In the genomic region with DNA sequence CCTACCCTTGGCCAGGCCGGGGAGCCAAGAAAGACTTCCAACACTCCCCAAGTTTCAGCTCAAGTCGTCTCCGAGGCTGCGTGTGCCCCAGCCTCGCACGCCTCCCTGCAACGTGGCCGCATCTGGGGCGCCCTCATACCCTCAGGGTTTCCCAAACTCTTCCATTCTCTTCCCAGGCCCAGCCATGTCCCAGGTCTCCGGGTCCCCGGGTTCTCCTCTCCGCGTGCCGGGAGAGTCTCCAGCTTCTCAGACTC, we compare ENCODE assay signal across 8 cellular contexts. TPM values are rescaled to one million over a fixed set of nuclear protein-coding genes. Genes with fewer than 3 reads are reported as not detected.
A peak's percentile ranks its signal among the peaks of the same experiment; 100 is the strongest.
DNase-seq lines count a peak whose midpoint lies in the region; ATAC-seq and TF ChIP-seq lines count a peak whose summit lies in the region.

No MANE protein-coding gene starts in this region.

- no peak for TF ChIP-seq EP300 in esophagus muscularis mucosa (IDR thresholded peaks at IDR 0.05)

- no peaks in the 10 kb centered on the region for H3F3A ChIP-seq in GM23338 (replicated peaks; ENCODE audit: low read depth)

- H3K4me2 ChIP-seq in GM23338 = peak overlapping the region; percentile 96

- peak overlapping the region; percentile 74 for H3K9ac ChIP-seq in NT2/D1 (ENCODE audit: insufficient read length, low read depth)
- no peak overlapping the region for H3K9ac ChIP-seq in rectal smooth muscle tissue (ENCODE audit: low read length)

- H3K4me1 Mint-ChIP-seq in GM23338 = peaks cover 23% of the 10 kb centered on the region; the same call in 2 of the 3 replicates

- no peaks in the 10 kb centered on the region for H3K9me2 ChIP-seq in GM23338 (ENCODE audit: insufficient read depth)

- peaks cover 2% of the 10 kb centered on the region for H3K27me3 Mint-ChIP-seq in GM23338 (ENCODE audit: insufficient read depth, low read depth, poor library complexity)

- H3K9me3 Mint-ChIP-seq in GM23338 = no peaks in the 10 kb centered on the region

- peak overlapping the region; percentile 78; the same call in 1 of the 2 replicates for H2AFZ ChIP-seq in GM23338

- H3K9me3 ChIP-seq in NT2/D1 (ENCODE audit: insufficient read depth, low read length) = no peaks in the 10 kb centered on the region
- H3K9me3 ChIP-seq in esophagus muscularis mucosa = no peaks in the 10 kb centered on the region

- H3K79me2 ChIP-seq in GM23338 (replicated peaks; ENCODE audit: insufficient read depth) = peaks cover 38% of the 10 kb centered on the region

- 0 out of 2 replicates have a peak, but pooled peaks cover 4% of the 10 kb centered on the region for H3K27me3 ChIP-seq in GM23338 (ENCODE audit: insufficient read depth)
- no peaks in the 10 kb centered on the region for H3K27me3 ChIP-seq in NT2/D1 (ENCODE audit: insufficient read depth, insufficient read length)
- H3K27me3 ChIP-seq in esophagus muscularis mucosa = no peaks in the 10 kb centered on the region
- peaks cover 6% of the 10 kb centered on the region for H3K27me3 ChIP-seq in rectal smooth muscle tissue (ENCODE audit: control insufficient read depth, insufficient read depth, low read length)

- 0 out of 2 replicates have a peak, but pooled peaks cover 4% of the 10 kb centered on the region for H4K20me1 ChIP-seq in GM23338 (replicated peaks; ENCODE audit: insufficient read depth)

- no peak for TF ChIP-seq POLR2A in esophagus muscularis mucosa (IDR thresholded peaks at IDR 0.05; ENCODE audit: low read depth)

- intact Hi-C loops in esophagus muscularis mucosa (cut with DNase I) = no loop called here

- H3K4me3 Mint-ChIP-seq in GM23338 = peak overlapping the region; percentile 91

- peak overlapping the region; percentile 72 for H3K4me3 ChIP-seq in GM23338
- peak overlapping the region; percentile 54 for H3K4me3 ChIP-seq in NT2/D1 (ENCODE audit: insufficient read length, low read depth)
- peak overlapping the region; percentile 64 to 73 (median 65) for H3K4me3 ChIP-seq in esophagus muscularis mucosa
- peak overlapping the region; percentile 76 for H3K4me3 ChIP-seq in rectal smooth muscle tissue (ENCODE audit: low read length)

- ATAC-seq in GM18511 (IDR thresholded peaks at IDR 0.05; ENCODE audit: unreplicated experiment) (peak; percentile 26), GM23338 (peak; percentile 40)

- 49% methylated on average over 10 of the region's 14 CpGs for WGBS in esophagus muscularis mucosa

- peak overlapping the region; percentile 90 for H3K27ac Mint-ChIP-seq in GM23338

- H3K36me3 ChIP-seq in GM23338 (ENCODE audit: insufficient read depth) (no peaks in the 10 kb centered on the region), NT2/D1 (ENCODE audit: insufficient read depth, insufficient read length, low read length) (no peaks in the 10 kb centered on the region), esophagus muscularis mucosa (no peaks in the 10 kb centered on the region), rectal smooth muscle tissue (ENCODE audit: control insufficient read depth, insufficient read depth, low read length) (no peaks in the 10 kb centered on the region)

- no peak for TF ChIP-seq CTCF in GM23338 (conservative IDR thresholded peaks at IDR 0.05; ENCODE audit: low read depth in 2 of 2)
- no peak for TF ChIP-seq CTCF in esophagus muscularis mucosa (IDR thresholded peaks at IDR 0.05)

- DNase-seq in GM23338 (ENCODE audit: low spot score) = no peak
- DNase-seq in NT2/D1 (ENCODE audit: low read depth, low spot score) = no peak
- no peak for DNase-seq in esophagus muscularis mucosa (ENCODE audit: extremely low spot score)
- DNase-seq in SHP77 treated with DMSO at 0.1 percent for 48 hours (lab: John Stamatoyannopoulos, UW) = no peak
- no peak for DNase-seq in NCI-H2196 treated with DMSO at 0.1 percent for 48 hours (lab: John Stamatoyannopoulos, UW; ENCODE audit: unreplicated experiment)
- DNase-seq in stimulated activated CD4-positive, alpha-beta T cell treated with anti-CD3 and anti-CD28 coated beads, Interleukin-12 subunit alpha, Interleukin-12 subunit beta, amount 100 ng/mL, for 4 hours = no peak

- H3K27ac ChIP-seq in GM23338 (ENCODE audit: low read depth) = peak overlapping the region; percentile 74; the same call in 1 of the 2 replicates
- peak overlapping the region in 2 of 4 donors; percentile 71 to 74 for H3K27ac ChIP-seq in esophagus muscularis mucosa (replicated peaks in 1 of 4)
- H3K27ac ChIP-seq in rectal smooth muscle tissue (ENCODE audit: low read depth, low read length) = no peak overlapping the region

- peaks cover 7% of the 10 kb centered on the region for H3K4me1 ChIP-seq in GM23338 (ENCODE audit: insufficient read depth)
- no peaks in the 10 kb centered on the region for H3K4me1 ChIP-seq in NT2/D1 (ENCODE audit: insufficient read depth, insufficient read length)
- peaks cover 7 to 17% (median 12%) of the 10 kb centered on the region in 4 donors for H3K4me1 ChIP-seq in esophagus muscularis mucosa
- H3K4me1 ChIP-seq in rectal smooth muscle tissue (ENCODE audit: control insufficient read depth, insufficient read depth, low read length) = no peaks in the 10 kb centered on the region

- H3K36me3 Mint-ChIP-seq in GM23338 (ENCODE audit: low read depth) = no peaks in the 10 kb centered on the region

TF ChIP-seq in GM23338, 12 proteins besides CTCF, POLR2A, EP300 and RAD21:
- TF ChIP-seq CREB1 (CRISPR knock-in tag; IDR thresholded peaks at IDR 0.05; ENCODE audit: low read depth) = no peak
- TF ChIP-seq, protein P1, sequence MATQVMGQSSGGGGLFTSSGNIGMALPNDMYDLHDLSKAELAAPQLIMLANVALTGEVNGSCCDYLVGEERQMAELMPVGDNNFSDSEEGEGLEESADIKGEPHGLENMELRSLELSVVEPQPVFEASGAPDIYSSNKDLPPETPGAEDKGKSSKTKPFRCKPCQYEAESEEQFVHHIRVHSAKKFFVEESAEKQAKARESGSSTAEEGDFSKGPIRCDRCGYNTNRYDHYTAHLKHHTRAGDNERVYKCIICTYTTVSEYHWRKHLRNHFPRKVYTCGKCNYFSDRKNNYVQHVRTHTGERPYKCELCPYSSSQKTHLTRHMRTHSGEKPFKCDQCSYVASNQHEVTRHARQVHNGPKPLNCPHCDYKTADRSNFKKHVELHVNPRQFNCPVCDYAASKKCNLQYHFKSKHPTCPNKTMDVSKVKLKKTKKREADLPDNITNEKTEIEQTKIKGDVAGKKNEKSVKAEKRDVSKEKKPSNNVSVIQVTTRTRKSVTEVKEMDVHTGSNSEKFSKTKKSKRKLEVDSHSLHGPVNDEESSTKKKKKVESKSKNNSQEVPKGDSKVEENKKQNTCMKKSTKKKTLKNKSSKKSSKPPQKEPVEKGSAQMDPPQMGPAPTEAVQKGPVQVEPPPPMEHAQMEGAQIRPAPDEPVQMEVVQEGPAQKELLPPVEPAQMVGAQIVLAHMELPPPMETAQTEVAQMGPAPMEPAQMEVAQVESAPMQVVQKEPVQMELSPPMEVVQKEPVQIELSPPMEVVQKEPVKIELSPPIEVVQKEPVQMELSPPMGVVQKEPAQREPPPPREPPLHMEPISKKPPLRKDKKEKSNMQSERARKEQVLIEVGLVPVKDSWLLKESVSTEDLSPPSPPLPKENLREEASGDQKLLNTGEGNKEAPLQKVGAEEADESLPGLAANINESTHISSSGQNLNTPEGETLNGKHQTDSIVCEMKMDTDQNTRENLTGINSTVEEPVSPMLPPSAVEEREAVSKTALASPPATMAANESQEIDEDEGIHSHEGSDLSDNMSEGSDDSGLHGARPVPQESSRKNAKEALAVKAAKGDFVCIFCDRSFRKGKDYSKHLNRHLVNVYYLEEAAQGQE (IDR thresholded peaks at IDR 0.05; ENCODE audit: unreplicated experiment) = no peak
- TF ChIP-seq POLR2AphosphoS5 (IDR thresholded peaks at IDR 0.05; ENCODE audit: low read depth) = no peak
- TF ChIP-seq EZH2phosphoT487 (IDR thresholded peaks at IDR 0.05; ENCODE audit: unreplicated experiment) = no peak
- no peak for TF ChIP-seq NANOG (IDR thresholded peaks at IDR 0.05; ENCODE audit: borderline replicate concordance)
- TF ChIP-seq STAT1 (IDR thresholded peaks at IDR 0.05; ENCODE audit: unreplicated experiment) = no peak
- TF ChIP-seq, protein P2, sequence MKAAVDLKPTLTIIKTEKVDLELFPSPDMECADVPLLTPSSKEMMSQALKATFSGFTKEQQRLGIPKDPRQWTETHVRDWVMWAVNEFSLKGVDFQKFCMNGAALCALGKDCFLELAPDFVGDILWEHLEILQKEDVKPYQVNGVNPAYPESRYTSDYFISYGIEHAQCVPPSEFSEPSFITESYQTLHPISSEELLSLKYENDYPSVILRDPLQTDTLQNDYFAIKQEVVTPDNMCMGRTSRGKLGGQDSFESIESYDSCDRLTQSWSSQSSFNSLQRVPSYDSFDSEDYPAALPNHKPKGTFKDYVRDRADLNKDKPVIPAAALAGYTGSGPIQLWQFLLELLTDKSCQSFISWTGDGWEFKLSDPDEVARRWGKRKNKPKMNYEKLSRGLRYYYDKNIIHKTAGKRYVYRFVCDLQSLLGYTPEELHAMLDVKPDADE (IDR thresholded peaks at IDR 0.05) = no peak
- TF ChIP-seq ZNF114 (CRISPR knock-in tag; IDR thresholded peaks at IDR 0.05) = no peak

RNA-seq across cellular contexts. Expression of a gene that starts 0.3 kb away (rescaled TPM):
- 110 and 123 TPM in 2 replicates for total RNA-seq in GM23338 (2014; rRNA removed; shearing (Covaris generic))
- 57.9 and 65.2 TPM in 2 replicates for polyA plus RNA-seq in GM23338 (2016; fragmentation: Nextera tagmentation; extraction: Ambion mirVana)
- total RNA-seq in esophagus muscularis mucosa = 10 to 100 TPM; 11.6 to 15.9 (median 13.6) TPM
